In genomic region chr12:31317471-31318397, GRCh38 we compare ENCODE assay signal across 7 cellular contexts. TPM values are rescaled to one million over a fixed set of nuclear protein-coding genes. Genes with fewer than 3 reads are reported as not detected.
DNase-seq lines count a peak whose midpoint lies in the region; ATAC-seq and TF ChIP-seq lines count a peak whose summit lies in the region.

No MANE protein-coding gene starts in this region.

- peak; percentile 35 for ATAC-seq in GM18907 (IDR thresholded peaks at IDR 0.05; ENCODE audit: unreplicated experiment)
- peak; percentile 75 for ATAC-seq in central memory CD8-positive, alpha-beta T cell (replicated peaks; ENCODE audit: extremely low read depth, poor library complexity, severe bottlenecking)
- peak; percentile 81 for ATAC-seq in mucosa of descending colon
- ATAC-seq in HG02571 (IDR thresholded peaks at IDR 0.05; ENCODE audit: unreplicated experiment): no peak

- H3K4me1 ChIP-seq in mucosa of descending colon (ENCODE audit: low read depth): peaks cover 6% of the 10 kb centered on the region

- peak overlapping the region; percentile 79 for H3K4me3 Mint-ChIP-seq in central memory CD8-positive, alpha-beta T cell

- H3K4me3 ChIP-seq in MG63 (peak overlapping the region; percentile 55), mucosa of descending colon (no peak overlapping the region)

- H3K9me3 ChIP-seq in MG63: no peaks in the 10 kb centered on the region
- no peaks in the 10 kb centered on the region for H3K9me3 ChIP-seq in mucosa of descending colon

- H3K4me1 Mint-ChIP-seq in central memory CD8-positive, alpha-beta T cell: peaks cover 60% of the 10 kb centered on the region

- H3K27me3 Mint-ChIP-seq in central memory CD8-positive, alpha-beta T cell: no peaks in the 10 kb centered on the region

- peak overlapping the region; percentile 90 for H3K27ac Mint-ChIP-seq in central memory CD8-positive, alpha-beta T cell (ENCODE audit: low read depth)

- DNase-seq in MG63: no peak
- DNase-seq in central memory CD8-positive, alpha-beta T cell (ENCODE audit: low spot score in 2 of 2): no peak
- no peak for DNase-seq in mucosa of descending colon
- no peak for DNase-seq in activated CD4-positive, CD25-positive, alpha-beta regulatory T cell (lab: John Stamatoyannopoulos, UW)
- no peak for DNase-seq in NCI-H146 (lab: John Stamatoyannopoulos, UW)

- peaks cover 5% of the 10 kb centered on the region; the same call in 1 of the 2 replicates for H3K36me3 ChIP-seq in MG63
- no peaks in the 10 kb centered on the region for H3K36me3 ChIP-seq in mucosa of descending colon (ENCODE audit: low read depth)

- TF ChIP-seq CTCF in mucosa of descending colon (IDR thresholded peaks at IDR 0.05): no peak

- intact Hi-C loops in mucosa of descending colon (cut with DNase I, micrococcal nuclease): no loop called here

- peaks cover 9% of the 10 kb centered on the region for H3K36me3 Mint-ChIP-seq in central memory CD8-positive, alpha-beta T cell (ENCODE audit: insufficient read depth)

- H3K27me3 ChIP-seq in MG63: no peaks in the 10 kb centered on the region

- H3K9me3 Mint-ChIP-seq in central memory CD8-positive, alpha-beta T cell: no peaks in the 10 kb centered on the region

RNA-seq across cellular contexts. Expression of gene SINHCAF, which starts 8.2 kb away (rescaled TPM):
- 67.6 and 136 TPM in 2 replicates for total RNA-seq in MG63 (2014; rRNA removed; shearing (Covaris generic); ENCODE audit: low replicate concordance)
- 10 to 100 TPM; 46.8 to 79.2 (median 71.9) TPM for total RNA-seq in mucosa of descending colon
